36 cellular contexts compared by ENCODE assay signal in genomic region chr17:80438806-80439205, GRCh38. TPM values are rescaled to one million over a fixed set of nuclear protein-coding genes. Genes with fewer than 3 reads are reported as not detected.
DNase-seq lines count a peak whose midpoint lies in the region; ATAC-seq, FAIRE-seq and TF ChIP-seq lines count a peak whose summit lies in the region.
"Had no signal": no experiment of that assay in that cellular context is flagged by ENCODE, and none has a peak within 500 bp of the region (broad histone marks: within the 10 kb centered on the region; RNA-seq: fewer than 3 reads in every experiment).

No MANE protein-coding gene starts in this region.

- peaks cover 14% of the 10 kb centered on the region; the same call in 1 of the 2 replicates for H4K20me1 ChIP-seq in HepG2 (ENCODE audit: insufficient read depth, low read length)

- TF ChIP-seq EP300 in HepG2 (IDR thresholded peaks at IDR 0.05; ENCODE audit: low read depth in 2 of 2, low read length in 2 of 2) (no peak), HepG2 (CRISPR knock-in tag; IDR thresholded peaks at IDR 0.05; ENCODE audit: borderline replicate concordance) (no peak)

- no peak overlapping the region for H4K8ac ChIP-seq in neuronal stem cell (ENCODE audit: low read depth, low read length)

- no peak for TF ChIP-seq CTCF in HepG2 (CRISPR knock-in tag; IDR thresholded peaks at IDR 0.05)
- TF ChIP-seq CTCF in omental fat pad (IDR thresholded peaks at IDR 0.05) = no peak
- TF ChIP-seq CTCF in thoracic aorta (IDR thresholded peaks at IDR 0.05) = no peak

- H3K27me3 ChIP-seq in HepG2 (ENCODE audit: control insufficient read depth in 1 of 2, insufficient read depth in 2 of 2, low read length in 2 of 2) (peaks cover 4 to 12% of the 10 kb centered on the region in 2 experiments; a peak in 2 of 5 replicates), neuronal stem cell (ENCODE audit: control insufficient read depth in 3 of 3, insufficient read depth in 3 of 3, low read depth in 1 of 3, low read length in 3 of 3) (peaks cover 0 to 13% (median 2%) of the 10 kb centered on the region in 3 experiments), thoracic aorta (replicated peaks; ENCODE audit: insufficient read depth) (no peaks in the 10 kb centered on the region)
- H3K27me3 ChIP-seq: BE2C had no signal

- in situ Hi-C loops in HepG2 (cut with HindIII; ENCODE audit: extremely low pct_ligation_motif_present, low pct_unique_long_range_greater_than_20kb) = no loop called here

- H3K14ac ChIP-seq in neuronal stem cell (ENCODE audit: low read length) = no peak overlapping the region

- DNase-seq in HepG2 (ENCODE audit: low spot score) = no peak
- no peak for DNase-seq in neuronal stem cell (ENCODE audit: low spot score)
- no peak for DNase-seq in omental fat pad (ENCODE audit: low spot score)
- no peak for DNase-seq in thoracic aorta (ENCODE audit: low spot score)
- DNase-seq in activated gamma-delta T cell treated with Interleukin-2 at 50 U/mL for 16 hours = no peak
- DNase-seq in epidermal melanocyte (ENCODE audit: insufficient read length, low spot score) = no peak
- no peak for DNase-seq in foreskin melanocyte
- DNase-seq: 8988T; ACHN; AML-193; BE2C; C1 segment of cervical spinal cord; Caco-2; Calu3; CD4-positive, alpha-beta T cell; CD4-positive, CD25-positive, alpha-beta regulatory T cell; CD8-positive, alpha-beta memory T cell; CD8-positive, alpha-beta T cell; COR-L47; DMS 273 treated with DMSO at 0.1 percent for 48 hours; DMS153; DMS53; DMS79; DMS79 treated with DMSO at 0.1 percent for 48 hours; DND-41; EL had no signal

- no peaks in the 10 kb centered on the region for H3K36me3 ChIP-seq in HepG2 (replicated peaks in 1 of 2; ENCODE audit: control insufficient read depth in 1 of 2, insufficient read depth in 2 of 2, low read length in 2 of 2)
- no peaks in the 10 kb centered on the region for H3K36me3 ChIP-seq in neuronal stem cell (replicated peaks in 1 of 2; ENCODE audit: control insufficient read depth in 2 of 2, insufficient read depth in 2 of 2, low read length in 2 of 2)
- no peaks in the 10 kb centered on the region for H3K36me3 ChIP-seq in thoracic aorta
- H3K36me3 ChIP-seq: BE2C; BLaER1; BLaER1 treated with 17β-estradiol and CSF1 and Interleukin-3, amounts not matched to agents 10 nM and 100 nM had no signal

- H3K4me1 ChIP-seq in HepG2 (ENCODE audit: insufficient read depth, low read length) = no peaks in the 10 kb centered on the region
- H3K4me1 ChIP-seq in neuronal stem cell (ENCODE audit: control insufficient read depth in 2 of 2, insufficient read depth in 1 of 2, low read depth in 1 of 2, low read length in 2 of 2) = peaks cover under 1% of the 10 kb centered on the region in 2 donors
- H3K4me1 ChIP-seq in thoracic aorta (ENCODE audit: control insufficient read depth in 1 of 2, low read depth in 2 of 2) = peaks cover 11 to 24% of the 10 kb centered on the region in 2 donors
- H3K4me1 ChIP-seq: A549; BE2C; BLaER1; BLaER1 treated with 17β-estradiol and CSF1 and Interleukin-3, amounts not matched to agents 10 nM and 100 nM; Caco-2 had no signal

- no peak for FAIRE-seq in HepG2 (lab: Jason Lieb, UNC)
- FAIRE-seq: A204.1, A549, D721Med had no signal

- intact Hi-C loops in HepG2 (cut with micrococcal nuclease; ENCODE audit: unreplicated experiment) = no loop called here

- no peak overlapping the region for H2BK120ac ChIP-seq in neuronal stem cell (ENCODE audit: low read depth, low read length)

- H2AK5ac ChIP-seq in neuronal stem cell (ENCODE audit: low read depth, low read length) = peak overlapping the region; percentile 84

- H3K4me3 ChIP-seq in HepG2 (replicated peaks in 1 of 3; ENCODE audit: insufficient read depth in 1 of 3, low read depth in 2 of 3, low read length in 3 of 3) (no peak overlapping the region), neuronal stem cell (ENCODE audit: low read length in 2 of 2) (no peak overlapping the region), thoracic aorta (no peak overlapping the region)
- H3K4me3 ChIP-seq: A549; BLaER1; BLaER1 treated with 17β-estradiol and CSF1 and Interleukin-3, amounts not matched to agents 10 nM and 100 nM had no signal

- no peak overlapping the region for H2BK15ac ChIP-seq in neuronal stem cell (ENCODE audit: low read length)

- no peak overlapping the region for H3K18ac ChIP-seq in neuronal stem cell (ENCODE audit: low read length)

- no peak; the same call in 2 of the 3 replicates for ATAC-seq in HepG2
- peak; percentile 10 for ATAC-seq in omental fat pad (ENCODE audit: low FRiP score)
- ATAC-seq in thoracic aorta (ENCODE audit: insufficient number of reproducible peaks, low FRiP score, low read depth) = no peak
- ATAC-seq in HG02759 (IDR thresholded peaks at IDR 0.05; ENCODE audit: unreplicated experiment) = no peak
- ATAC-seq: A549; CD8-positive, alpha-beta T cell had no signal

- H2BK12ac ChIP-seq in neuronal stem cell (ENCODE audit: low read length) = no peak overlapping the region

- CTCF ChIA-PET in HepG2 (lab: Yijun Ruan, JAX; ENCODE audit: low intra/inter-chr PET ratio, low total read pairs) = no interaction called here

- H3K79me1 ChIP-seq in neuronal stem cell (ENCODE audit: low read depth, low read length) = no peaks in the 10 kb centered on the region

- H3K79me2 ChIP-seq in HepG2 (ENCODE audit: insufficient read depth, low read length) = no peaks in the 10 kb centered on the region

- no TSS peak for BruUV-seq in HepG2 (replicated peaks; lab: Mats Ljungman, UMichigan)

- H3K23ac ChIP-seq in neuronal stem cell (ENCODE audit: low read depth, low read length, poor library complexity) = no peak overlapping the region

- no peak overlapping the region for H3K27ac ChIP-seq in HepG2 (ENCODE audit: extremely low read length, insufficient read depth, low read length)
- H3K27ac ChIP-seq in neuronal stem cell (replicated peaks; ENCODE audit: low read length) = no peak overlapping the region
- peak overlapping the region; percentile 61 to 71 for H3K27ac ChIP-seq in thoracic aorta
- H3K27ac ChIP-seq: 22Rv1; A549; BLaER1; BLaER1 treated with 17β-estradiol and CSF1 and Interleukin-3, amounts not matched to agents 10 nM and 100 nM; C4-2B had no signal

- POLR2A ChIA-PET in HepG2 (lab: Yijun Ruan, JAX) = no interaction called here

- no peak for TF ChIP-seq POLR2A in HepG2 (IDR thresholded peaks at IDR 0.05; ENCODE audit: insufficient read depth in 1 of 2, low read depth in 2 of 2, low read length in 2 of 2)

- H2BK5ac ChIP-seq in neuronal stem cell (ENCODE audit: low read length) = peak overlapping the region; percentile 13

- no peak for TF ChIP-seq RAD21 in HepG2 (CRISPR knock-in tag; IDR thresholded peaks at IDR 0.05)

- H4K91ac ChIP-seq in neuronal stem cell (ENCODE audit: low read depth, low read length, poor library complexity) = no peak overlapping the region

- H2AFZ ChIP-seq in HepG2 (ENCODE audit: low read length) (no peak overlapping the region), neuronal stem cell (ENCODE audit: low read length) (no peak overlapping the region)

- H3K4ac ChIP-seq in neuronal stem cell (ENCODE audit: low read length) = no peak overlapping the region

- WGBS in HepG2 (ENCODE audit: low lambda C conversion rate) = no CpG with 5 or more reads among the region's 5 CpGs
- no CpG with 5 or more reads among the region's 5 CpGs for WGBS in neuronal stem cell (ENCODE audit: extremely low coverage in 2 of 2, insufficient read length in 2 of 2, insufficient replicate concordance in 1 of 2), 2 donors

- no peaks in the 10 kb centered on the region for H3K9me3 ChIP-seq in HepG2 (ENCODE audit: low read length)
- H3K9me3 ChIP-seq in neuronal stem cell (replicated peaks in 1 of 2; ENCODE audit: control insufficient read depth in 2 of 2, insufficient read depth in 1 of 2, low read depth in 1 of 2, low read length in 2 of 2) = no peaks in the 10 kb centered on the region
- no peaks in the 10 kb centered on the region for H3K9me3 ChIP-seq in thoracic aorta
- H3K9me3 ChIP-seq: A549; BE2C; BLaER1; BLaER1 treated with 17β-estradiol and CSF1 and Interleukin-3, amounts not matched to agents 10 nM and 100 nM; Caco-2 had no signal

- H3K4me2 ChIP-seq in HepG2 (ENCODE audit: low read depth, low read length) = no peak overlapping the region
- no peak overlapping the region for H3K4me2 ChIP-seq in neuronal stem cell (ENCODE audit: insufficient read depth, low read length, poor library complexity, severe bottlenecking)
- H3K4me2 ChIP-seq: A549; BLaER1; BLaER1 treated with 17β-estradiol and CSF1 and Interleukin-3, amounts not matched to agents 10 nM and 100 nM had no signal

- no peak overlapping the region for H3K9ac ChIP-seq in HepG2 (ENCODE audit: insufficient read depth, low read depth, low read length)
- no peak overlapping the region for H3K9ac ChIP-seq in neuronal stem cell (ENCODE audit: low read depth, low read length, poor library complexity)
- H3K9ac ChIP-seq: BLaER1; BLaER1 treated with 17β-estradiol and CSF1 and Interleukin-3, amounts not matched to agents 10 nM and 100 nM had no signal

RNA-seq across cellular contexts. Expression of gene ENDOV, which starts 23.8 kb away (rescaled TPM):
- 15.1 and 16.0 TPM in 2 replicates for total RNA-seq in HepG2 (2016; rRNA removed; fragmentation: Illumina TruSeq; extraction: Trizol)
- total RNA-seq in HepG2 (2016; cell fraction: cytosol; rRNA removed; fragmentation: Illumina TruSeq; extraction: Trizol; ENCODE audit: low read depth) = 4.7 and 13.7 TPM in 2 replicates
- total RNA-seq in HepG2 (2016; cell fraction: insoluble cytoplasmic fraction; rRNA removed; fragmentation: Illumina TruSeq; extraction: Trizol) = 13.4 and 18.2 TPM in 2 replicates
- total RNA-seq in HepG2 (2016; cell fraction: membrane; rRNA removed; fragmentation: Illumina TruSeq; extraction: Trizol) = 11.1 and 11.3 TPM in 2 replicates
- total RNA-seq in HepG2 (2016; cell fraction: nucleus; rRNA removed; fragmentation: Illumina TruSeq; extraction: Trizol) = 12.0 and 13.2 TPM in 2 replicates
- 17.1 and 19.8 TPM in 2 replicates for polyA plus RNA-seq in HepG2 (2011; rRNA removed)
- polyA plus RNA-seq in HepG2 (2011; cell fraction: cytosol; rRNA removed) = 12.3 and 17.8 TPM in 2 replicates
- polyA plus RNA-seq in HepG2 (2011; cell fraction: nucleus; rRNA removed) = 45.5 and 45.6 TPM in 2 replicates
- 11.8 and 15.4 TPM in 2 replicates for polyA plus RNA-seq in HepG2 (2012)
- 5.9 and 6.8 TPM in 2 replicates for polyA plus RNA-seq in HepG2 (2016; cell fraction: cytosol; fragmentation: Illumina TruSeq; extraction: Trizol; ENCODE audit: low read depth)
- polyA plus RNA-seq in HepG2 (2016; cell fraction: insoluble cytoplasmic fraction; fragmentation: Illumina TruSeq; extraction: Trizol; ENCODE audit: low read depth) = 13.7 and 14.0 TPM in 2 replicates
- polyA plus RNA-seq in HepG2 (2016; cell fraction: membrane; fragmentation: Illumina TruSeq; extraction: Trizol; ENCODE audit: low read depth) = 8.4 and 8.6 TPM in 2 replicates
- 27.6 and 30.0 TPM in 2 replicates for polyA plus RNA-seq in HepG2 (2016; cell fraction: nucleus; fragmentation: Illumina TruSeq; extraction: Trizol; ENCODE audit: insufficient read depth, low read depth)
- 28.6 and 32.9 TPM in 2 replicates for polyA minus RNA-seq in HepG2 (2011; rRNA and poly(A)+ RNA removed; ENCODE audit: low replicate concordance)
- 5.3 and 7.2 TPM in 2 replicates for polyA minus RNA-seq in HepG2 (2011; cell fraction: cytosol; rRNA and poly(A)+ RNA removed)
- 33.6 and 36.6 TPM in 2 replicates for polyA minus RNA-seq in HepG2 (2011; cell fraction: nucleus; rRNA and poly(A)+ RNA removed)
- 24.9 TPM for polyA plus RNA-seq in neuronal stem cell (2013, experiment 1 of 2)
- polyA plus RNA-seq in neuronal stem cell (2013, experiment 2 of 2) = 22.9 TPM
- 10 to 100 TPM in 1 of 4 donors, 1 to 10 TPM in 3; 6.9 to 16.6 (median 8.1) TPM for total RNA-seq in omental fat pad
- total RNA-seq in thoracic aorta = 10 to 100 TPM; 27.3 to 46.7 TPM

RNA-seq across cellular contexts. Expression of gene NPTX1, which starts 37.6 kb away (rescaled TPM):
- total RNA-seq in HepG2 (2016; rRNA removed; fragmentation: Illumina TruSeq; extraction: Trizol) (not detected in 2 replicates), omental fat pad (under 1 TPM in 3 of 4 donors, not detected in 1; 0.16 to 0.96 (median 0.19) TPM), thoracic aorta (under 1 TPM; 0.56 to 0.68 TPM)
- total RNA-seq in HepG2 (2016; cell fraction: cytosol; rRNA removed; fragmentation: Illumina TruSeq; extraction: Trizol; ENCODE audit: low read depth) = not detected in 2 replicates
- total RNA-seq in HepG2 (2016; cell fraction: insoluble cytoplasmic fraction; rRNA removed; fragmentation: Illumina TruSeq; extraction: Trizol) = not detected in 2 replicates
- not detected in 2 replicates for total RNA-seq in HepG2 (2016; cell fraction: membrane; rRNA removed; fragmentation: Illumina TruSeq; extraction: Trizol)
- total RNA-seq in HepG2 (2016; cell fraction: nucleus; rRNA removed; fragmentation: Illumina TruSeq; extraction: Trizol) = not detected in 2 replicates
- polyA plus RNA-seq in HepG2 (2011; rRNA removed) = 0.01 TPM in 1 of 2 replicates, not detected in the other
- polyA plus RNA-seq in HepG2 (2011; cell fraction: cytosol; rRNA removed) = not detected in 2 replicates
- not detected in 2 replicates for polyA plus RNA-seq in HepG2 (2011; cell fraction: nucleus; rRNA removed)
- not detected in 2 replicates for polyA plus RNA-seq in HepG2 (2012)
- not detected in 2 replicates for polyA plus RNA-seq in HepG2 (2016; cell fraction: cytosol; fragmentation: Illumina TruSeq; extraction: Trizol; ENCODE audit: low read depth)
- not detected in 2 replicates for polyA plus RNA-seq in HepG2 (2016; cell fraction: insoluble cytoplasmic fraction; fragmentation: Illumina TruSeq; extraction: Trizol; ENCODE audit: low read depth)
- polyA plus RNA-seq in HepG2 (2016; cell fraction: membrane; fragmentation: Illumina TruSeq; extraction: Trizol; ENCODE audit: low read depth) = not detected in 2 replicates
- not detected in 2 replicates for polyA plus RNA-seq in HepG2 (2016; cell fraction: nucleus; fragmentation: Illumina TruSeq; extraction: Trizol; ENCODE audit: insufficient read depth, low read depth)
- 17.0 TPM in 1 of 2 replicates, not detected in the other for polyA minus RNA-seq in HepG2 (2011; rRNA and poly(A)+ RNA removed; ENCODE audit: low replicate concordance)
- polyA minus RNA-seq in HepG2 (2011; cell fraction: cytosol; rRNA and poly(A)+ RNA removed) = 0.10 TPM in 1 of 2 replicates, not detected in the other
- 0.25 TPM in 1 of 2 replicates, not detected in the other for polyA minus RNA-seq in HepG2 (2011; cell fraction: nucleus; rRNA and poly(A)+ RNA removed)
- polyA plus RNA-seq in neuronal stem cell (2013, experiment 1 of 2) = 0.43 TPM
- 0.35 TPM for polyA plus RNA-seq in neuronal stem cell (2013, experiment 2 of 2)
- total RNA-seq: CD4-positive, alpha-beta memory T cell had no signal
- polyA plus RNA-seq: CD14-positive monocyte; CD8-positive, alpha-beta memory T cell had no signal

Comparison
In these comparisons a context has a peak if more than half of its experiments do, and no peak if none do; other contexts are left out.
1. H3K27ac ChIP-seq: peak in thoracic aorta (2 of 2); none in HepG2 (single experiment) and neuronal stem cell (single experiment).